In genomic region chr4:6177587-6178197, GRCh38 we compare ENCODE assay signal across 11 cellular contexts. TPM values are rescaled to one million over a fixed set of nuclear protein-coding genes. Genes with fewer than 3 reads are reported as not detected.
DNase-seq lines count a peak whose midpoint lies in the region; ATAC-seq and TF ChIP-seq lines count a peak whose summit lies in the region.
"Had no signal": no experiment of that assay in that cellular context is flagged by ENCODE, and none has a peak within 500 bp of the region (broad histone marks: within the 10 kb centered on the region; RNA-seq: fewer than 3 reads in every experiment).

No MANE protein-coding gene starts in this region.

- H3K4me2 ChIP-seq in Karpas-422 (ENCODE audit: low read depth, low read length, poor library complexity, severe bottlenecking) = no peak overlapping the region

- 53% methylated on average over 8 of the region's 9 CpGs for whole genome bisulfite sequencing in suprapubic skin

- H3K27ac ChIP-seq in Karpas-422 (ENCODE audit: low read length) (no peak overlapping the region), suprapubic skin (no peak overlapping the region)
- H3K27ac ChIP-seq: upper lobe of left lung had no signal

- H3K9me3 ChIP-seq in Karpas-422 (ENCODE audit: low read length) (no peaks in the 10 kb centered on the region), suprapubic skin (peaks cover 5% of the 10 kb centered on the region)

- no peak overlapping the region for H3K9ac ChIP-seq in Karpas-422 (ENCODE audit: low read length)

- no peaks in the 10 kb centered on the region for H3K36me3 ChIP-seq in Karpas-422 (ENCODE audit: insufficient read depth, low read length)
- no peaks in the 10 kb centered on the region for H3K36me3 ChIP-seq in suprapubic skin
- H3K36me3 ChIP-seq: upper lobe of left lung had no signal

- H3K9me2 ChIP-seq in Karpas-422 (replicated peaks; ENCODE audit: insufficient read depth, low read length) = no peaks in the 10 kb centered on the region

- TF ChIP-seq EP300 in suprapubic skin (IDR thresholded peaks at IDR 0.05) = no peak

- H3K4me1 ChIP-seq in Karpas-422 (ENCODE audit: low read length) = no peaks in the 10 kb centered on the region
- H3K4me1 ChIP-seq in suprapubic skin = no peaks in the 10 kb centered on the region

- no peaks in the 10 kb centered on the region for H4K20me1 ChIP-seq in Karpas-422 (ENCODE audit: insufficient read depth, low read depth, low read length)

- peak; percentile 88 for DNase-seq in NK-92 treated with Interleukin-12 subunit alpha and Interleukin-12 subunit beta, amount 100 ng/mL, for 24 hours (lab: John Stamatoyannopoulos, UW)
- DNase-seq in NK-92 (lab: John Stamatoyannopoulos, UW; ENCODE audit: unreplicated experiment) (no peak), Karpas-422 (peak; percentile 55), suprapubic skin (ENCODE audit: low spot score in 2 of 2) (no peak)
- DNase-seq in activated T-cell treated with anti-CD3 and anti-CD28 coated beads, Interleukin-2, amount 50 U/mL, for 48 hours = peak; percentile 55 to 58
- peak; percentile 53 for DNase-seq in stimulated activated CD4-positive, alpha-beta T cell treated with anti-CD3 and anti-CD28 coated beads, Interleukin-4, amount 100 ng/mL, for 24 hours
- DNase-seq: NCI-H524, upper lobe of left lung had no signal

- no peaks in the 10 kb centered on the region for H3K79me2 ChIP-seq in Karpas-422 (ENCODE audit: low read length)

- H3K27me3 ChIP-seq in Karpas-422 (ENCODE audit: low read length) = no peaks in the 10 kb centered on the region
- H3K27me3 ChIP-seq in suprapubic skin = peaks cover 12% of the 10 kb centered on the region
- H3K27me3 ChIP-seq: upper lobe of left lung had no signal

- H2AFZ ChIP-seq in Karpas-422 (ENCODE audit: low read length) = 0 out of 2 replicates have a peak overlapping the region, but pooled peaks have one; percentile 35

- no peak overlapping the region for H3K4me3 ChIP-seq in Karpas-422 (ENCODE audit: low read length)
- no peak overlapping the region for H3K4me3 ChIP-seq in suprapubic skin
- H3K4me3 ChIP-seq: upper lobe of left lung had no signal

- no peak for TF ChIP-seq POLR2A in suprapubic skin (IDR thresholded peaks at IDR 0.05)

- TF ChIP-seq CTCF in suprapubic skin (IDR thresholded peaks at IDR 0.05) = no peak

- ATAC-seq in HG03354 (IDR thresholded peaks at IDR 0.05; ENCODE audit: poor library complexity, severe bottlenecking, unreplicated experiment) (no peak), HG02798 (IDR thresholded peaks at IDR 0.05; ENCODE audit: poor library complexity, unreplicated experiment) (no peak)

RNA-seq across cellular contexts. Expression of gene JAKMIP1, which starts 22.7 kb away (rescaled TPM):
- not detected in 2 replicates for total RNA-seq in Karpas-422 (2014; rRNA removed; shearing (Covaris generic); ENCODE audit: low replicate concordance)
- under 1 TPM in 1 of 4 donors, not detected in 3; 0.24 TPM for total RNA-seq in suprapubic skin
- total RNA-seq: LHCN-M2 had no signal

Comparison
In these comparisons a context has a peak if more than half of its experiments do, and no peak if none do; other contexts are left out.
1. DNase-seq: peak in NK-92 treated with Interleukin-12 subunit alpha and Interleukin-12 subunit beta, amount 100 ng/mL, for 24 hours (single experiment), Karpas-422 (single experiment), activated T-cell treated with anti-CD3 and anti-CD28 coated beads, Interleukin-2, amount 50 U/mL, for 48 hours (2 of 2) and stimulated activated CD4-positive, alpha-beta T cell treated with anti-CD3 and anti-CD28 coated beads, Interleukin-4, amount 100 ng/mL, for 24 hours (single experiment); none in NK-92 (single experiment) and suprapubic skin (0 of 2).